In genomic region chr3:126607214-126607908, GRCh38 we compare ENCODE assay signal across 10 cellular contexts. TPM values are rescaled to one million over a fixed set of nuclear protein-coding genes. Genes with fewer than 3 reads are reported as not detected.
DNase-seq lines count a peak whose midpoint lies in the region; ATAC-seq and TF ChIP-seq lines count a peak whose summit lies in the region.
"Had no signal": no experiment of that assay in that cellular context is flagged by ENCODE, and none has a peak within 500 bp of the region (broad histone marks: within the 10 kb centered on the region; RNA-seq: fewer than 3 reads in every experiment).

No MANE protein-coding gene starts in this region.

- no peak overlapping the region for H4K8ac ChIP-seq in mesenchymal stem cell (ENCODE audit: low read length)

- CTCF ChIA-PET in CD8-positive, alpha-beta memory T cell (lab: Charles Lee) = no interaction called here

- no peak overlapping the region for H2BK120ac ChIP-seq in mesenchymal stem cell (ENCODE audit: low read depth, low read length)

- no peak overlapping the region for H3K4me2 ChIP-seq in mesenchymal stem cell (ENCODE audit: low read length, poor library complexity, severe bottlenecking)
- H3K4me2 ChIP-seq in neural progenitor cell = no peak overlapping the region

- WGBS in mesenchymal stem cell = 64% methylated on average over 11 of the region's 11 CpGs

- no peak overlapping the region for H3K4ac ChIP-seq in mesenchymal stem cell (ENCODE audit: low read depth in 1 of 2, low read length in 2 of 2)

- H3K79me1 ChIP-seq in mesenchymal stem cell (replicated peaks; ENCODE audit: low read length, poor library complexity, severe bottlenecking) = no peaks in the 10 kb centered on the region

- H3K9me3 ChIP-seq in CD8-positive, alpha-beta memory T cell (ENCODE audit: low read length) = no peaks in the 10 kb centered on the region
- no peaks in the 10 kb centered on the region for H3K9me3 ChIP-seq in mesenchymal stem cell (ENCODE audit: control insufficient read depth, low read length)
- no peaks in the 10 kb centered on the region for H3K9me3 ChIP-seq in neural progenitor cell (ENCODE audit: low read depth)
- H3K9me3 ChIP-seq: thyroid gland had no signal

- H2AFZ ChIP-seq in mesenchymal stem cell (ENCODE audit: low read depth, low read length) (peak overlapping the region; percentile 36), neural progenitor cell (replicated peaks) (no peak overlapping the region)

- H3K18ac ChIP-seq in mesenchymal stem cell (ENCODE audit: low read depth in 1 of 2, low read length in 2 of 2) = no peak overlapping the region

- H3K4me3 ChIP-seq in CD8-positive, alpha-beta memory T cell (ENCODE audit: low read length) = no peak overlapping the region
- H3K4me3 ChIP-seq in mesenchymal stem cell (ENCODE audit: insufficient read depth in 1 of 2, low read depth in 1 of 2, low read length in 2 of 2) = no peak overlapping the region
- no peak overlapping the region for H3K4me3 ChIP-seq in neural progenitor cell
- H3K4me3 ChIP-seq: thyroid gland had no signal

- POLR2A ChIA-PET in CD8-positive, alpha-beta memory T cell (lab: Charles Lee) = no interaction called here

- no peak overlapping the region for H2BK15ac ChIP-seq in mesenchymal stem cell (ENCODE audit: low read depth, poor library complexity, severe bottlenecking)

- peaks cover 6% of the 10 kb centered on the region for H3K4me1 ChIP-seq in CD8-positive, alpha-beta memory T cell (ENCODE audit: insufficient read depth, low read length)
- H3K4me1 ChIP-seq in mesenchymal stem cell (ENCODE audit: control insufficient read depth, insufficient read depth, low read depth, low read length) (peaks cover 2% of the 10 kb centered on the region), neural progenitor cell (no peaks in the 10 kb centered on the region)
- H3K4me1 ChIP-seq: thyroid gland had no signal

- H2AK5ac ChIP-seq in mesenchymal stem cell (ENCODE audit: low read length, severe bottlenecking) = no peak overlapping the region

- no peaks in the 10 kb centered on the region for H4K20me1 ChIP-seq in neural progenitor cell (ENCODE audit: low read depth)

- no peak overlapping the region for H4K91ac ChIP-seq in mesenchymal stem cell (ENCODE audit: low read length)

- peak in 3 of 5 donors; percentile 15 to 53 (median 21) for DNase-seq in CD8-positive, alpha-beta memory T cell
- DNase-seq in KG1 (lab: John Stamatoyannopoulos, UW) (peak; percentile 3), astrocyte of the hippocampus (ENCODE audit: low read depth, low spot score) (peak; percentile 61), mesenchymal stem cell (peak; percentile 44), OCI-M2 (lab: John Stamatoyannopoulos, UW; ENCODE audit: unreplicated experiment) (no peak), neural progenitor cell (ENCODE audit: low spot score) (no peak)
- DNase-seq: thyroid gland had no signal

- peak overlapping the region in 1 of 7 donors; percentile 14 for H3K4me3 Mint-ChIP-seq in CD8-positive, alpha-beta memory T cell
- no peak overlapping the region for H3K4me3 Mint-ChIP-seq in neural progenitor cell
- H3K4me3 Mint-ChIP-seq: dendritic cell treated with granulocyte-macrophage colony-stimulating factor and Interleukin-4, amounts not matched to agents 40 ng/mL and 50 ng/mL, for 4 days had no signal

- H3K9ac ChIP-seq in mesenchymal stem cell (ENCODE audit: low read length) (no peak overlapping the region), neural progenitor cell (no peak overlapping the region)

- peak overlapping the region in 4 of 8 donors; percentile 58 to 90 (median 70) for H3K27ac Mint-ChIP-seq in CD8-positive, alpha-beta memory T cell
- no peak overlapping the region for H3K27ac Mint-ChIP-seq in neural progenitor cell
- H3K27ac Mint-ChIP-seq: dendritic cell treated with granulocyte-macrophage colony-stimulating factor and Interleukin-4, amounts not matched to agents 40 ng/mL and 50 ng/mL, for 4 days had no signal

- H3K27me3 Mint-ChIP-seq in CD8-positive, alpha-beta memory T cell = peaks cover 3 to 10% of the 10 kb centered on the region in 2 donors
- H3K27me3 Mint-ChIP-seq in neural progenitor cell (ENCODE audit: insufficient read depth, low read depth) = peaks cover 2% of the 10 kb centered on the region
- H3K27me3 Mint-ChIP-seq: dendritic cell treated with granulocyte-macrophage colony-stimulating factor and Interleukin-4, amounts not matched to agents 40 ng/mL and 50 ng/mL, for 4 days had no signal

- no peak overlapping the region for H3K23ac ChIP-seq in mesenchymal stem cell (ENCODE audit: low read length in 2 of 2)

- peak overlapping the region in 1 of 2 experiments; percentile 53 for H3K14ac ChIP-seq in mesenchymal stem cell (ENCODE audit: low read length in 2 of 2)

- no peak overlapping the region for H2BK5ac ChIP-seq in mesenchymal stem cell (ENCODE audit: low read depth, low read length, poor library complexity, severe bottlenecking)

- H3K4me1 Mint-ChIP-seq in CD8-positive, alpha-beta memory T cell = peaks cover 9 to 19% (median 9%) of the 10 kb centered on the region in 3 donors
- peaks cover 2% of the 10 kb centered on the region for H3K4me1 Mint-ChIP-seq in neural progenitor cell

- H2BK12ac ChIP-seq in mesenchymal stem cell (ENCODE audit: low read length in 2 of 2) = no peak overlapping the region

- no peaks in the 10 kb centered on the region for H3K9me3 Mint-ChIP-seq in CD8-positive, alpha-beta memory T cell
- H3K9me3 Mint-ChIP-seq in neural progenitor cell = no peaks in the 10 kb centered on the region
- H3K9me3 Mint-ChIP-seq: dendritic cell treated with granulocyte-macrophage colony-stimulating factor and Interleukin-4, amounts not matched to agents 40 ng/mL and 50 ng/mL, for 4 days had no signal

- TF ChIP-seq CTCF in neural progenitor cell (IDR thresholded peaks at IDR 0.05) = no peak

- no peak for ATAC-seq in GM21526 (IDR thresholded peaks at IDR 0.05; ENCODE audit: low FRiP score, unreplicated experiment)
- no peak for ATAC-seq in GM19328 (IDR thresholded peaks at IDR 0.05; ENCODE audit: unreplicated experiment)

- no peak overlapping the region for H3K27ac ChIP-seq in CD8-positive, alpha-beta memory T cell (ENCODE audit: low read depth, low read length)
- H3K27ac ChIP-seq in mesenchymal stem cell (ENCODE audit: low read length, poor library complexity, severe bottlenecking) = no peak overlapping the region
- no peak overlapping the region for H3K27ac ChIP-seq in neural progenitor cell
- H3K27ac ChIP-seq: thyroid gland had no signal

- no peaks in the 10 kb centered on the region for H3K27me3 ChIP-seq in CD8-positive, alpha-beta memory T cell (ENCODE audit: insufficient read depth, low read length, poor library complexity, severe bottlenecking)
- H3K27me3 ChIP-seq in mesenchymal stem cell (ENCODE audit: control insufficient read depth in 1 of 2, insufficient read depth in 1 of 2, low read length in 2 of 2) = no peaks in the 10 kb centered on the region
- no peaks in the 10 kb centered on the region for H3K27me3 ChIP-seq in neural progenitor cell
- H3K27me3 ChIP-seq: thyroid gland had no signal

- no peaks in the 10 kb centered on the region for H3K79me2 ChIP-seq in neural progenitor cell (ENCODE audit: low read depth)

- peaks cover 0 to 4% (median 2%) of the 10 kb centered on the region in 3 donors for H3K36me3 Mint-ChIP-seq in CD8-positive, alpha-beta memory T cell
- H3K36me3 Mint-ChIP-seq in neural progenitor cell = peaks cover 13% of the 10 kb centered on the region

- no peaks in the 10 kb centered on the region for H3F3A ChIP-seq in neural progenitor cell (ENCODE audit: low read depth)

- no peaks in the 10 kb centered on the region for H3K36me3 ChIP-seq in CD8-positive, alpha-beta memory T cell (ENCODE audit: insufficient read depth, low read length)
- H3K36me3 ChIP-seq in mesenchymal stem cell (ENCODE audit: control insufficient read depth in 1 of 2, insufficient read depth in 2 of 2, low read depth in 1 of 2, low read length in 2 of 2) = peaks cover 11 to 61% of the 10 kb centered on the region in 2 experiments
- no peaks in the 10 kb centered on the region for H3K36me3 ChIP-seq in neural progenitor cell

RNA-seq across cellular contexts. Expression of gene TXNRD3, which starts 47.6 kb away (rescaled TPM):
- total RNA-seq in CD8-positive, alpha-beta memory T cell = 1 to 10 TPM; 1.3 TPM
- polyA plus RNA-seq in CD8-positive, alpha-beta memory T cell = 1.3 TPM
- 8.9 TPM for polyA plus RNA-seq in mesenchymal stem cell (2013, experiment 1 of 2)
- polyA plus RNA-seq in mesenchymal stem cell (2013, experiment 2 of 2) = 7.7 TPM
- total RNA-seq in neural progenitor cell (ENCODE audit: low replicate concordance) = 8.5 and 10.3 TPM in 2 replicates

RNA-seq across cellular contexts. Expression of gene C3orf22, which starts 48.6 kb away (rescaled TPM):
- not detected for total RNA-seq in CD8-positive, alpha-beta memory T cell
- polyA plus RNA-seq in CD8-positive, alpha-beta memory T cell = not detected
- polyA plus RNA-seq in mesenchymal stem cell (2013, experiment 1 of 2) = not detected
- polyA plus RNA-seq in mesenchymal stem cell (2013, experiment 2 of 2) = not detected
- not detected in 2 replicates for total RNA-seq in neural progenitor cell (ENCODE audit: low replicate concordance)
- total RNA-seq: thyroid gland had no signal

Comparison
In these comparisons a context has a peak if more than half of its experiments do, and no peak if none do; other contexts are left out.
1. DNase-seq: peak in CD8-positive, alpha-beta memory T cell (3 of 5), KG1 (single experiment), astrocyte of the hippocampus (single experiment) and mesenchymal stem cell (single experiment); none in OCI-M2 (single experiment) and neural progenitor cell (single experiment).